16 cellular contexts compared by ENCODE assay signal in the genomic region with DNA sequence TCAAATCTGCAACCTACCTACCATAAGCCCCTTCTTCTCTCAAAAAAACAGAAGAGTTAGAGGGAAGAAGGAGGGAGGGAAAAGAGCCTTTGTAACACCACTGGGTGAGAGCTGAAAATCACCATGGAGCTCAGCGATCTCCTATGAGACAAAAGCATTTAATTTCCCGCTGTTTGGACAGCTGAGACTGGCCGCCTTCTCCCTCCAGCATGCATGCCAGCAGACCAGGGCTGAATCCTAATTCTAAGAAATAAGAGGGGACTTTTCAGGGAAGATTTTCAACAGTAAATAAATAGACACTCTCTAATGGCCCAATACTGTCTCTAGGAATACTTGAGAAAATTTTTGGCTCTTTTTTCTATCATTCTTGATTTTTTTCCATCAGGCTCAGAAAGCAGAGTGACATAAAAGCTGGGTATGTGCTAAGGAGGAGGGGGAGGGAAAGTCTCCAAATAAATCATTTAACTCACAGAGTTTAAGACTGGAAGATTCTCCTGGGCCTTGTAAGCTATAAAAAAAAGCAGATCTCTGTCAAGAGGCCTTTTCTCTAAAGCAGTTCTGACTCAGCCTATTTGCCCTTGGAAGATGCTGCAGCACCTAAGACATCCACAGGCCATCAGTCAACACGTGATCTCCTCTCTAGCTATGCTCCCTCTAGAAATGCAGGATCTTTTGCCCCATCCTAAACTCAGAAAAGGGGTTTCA.
"Had no signal": no experiment of that assay in that cellular context is flagged by ENCODE, and none has a peak within 500 bp of the region (broad histone marks: within the 10 kb centered on the region; RNA-seq: fewer than 3 reads in every experiment).

No MANE protein-coding gene starts in this region.

- H3K9me3 Mint-ChIP-seq: activated naive CD4-positive, alpha-beta T cell treated with anti-CD3 and anti-CD28 coated beads, Interleukin-2, amount 50 U/mL, for 24 hours; dendritic cell treated with granulocyte-macrophage colony-stimulating factor and Interleukin-4, amounts not matched to agents 40 ng/mL and 50 ng/mL, for 4 days had no signal

- H3K9me3 ChIP-seq: esophagus muscularis mucosa, lower lobe of right lung, tibial nerve had no signal

- H3K27me3 Mint-ChIP-seq: activated naive CD4-positive, alpha-beta T cell treated with anti-CD3 and anti-CD28 coated beads, Interleukin-2, amount 50 U/mL, for 24 hours had no signal

- H3K79me2 ChIP-seq: hepatocyte had no signal

- H3K27ac ChIP-seq: esophagus muscularis mucosa, hepatocyte, lower lobe of right lung, tibial nerve, WERI-Rb-1 had no signal

- H2AFZ ChIP-seq: hepatocyte had no signal

- H3K4me2 ChIP-seq: hepatocyte had no signal

- DNase-seq: activated CD4-positive, alpha-beta T cell treated with anti-CD3 and anti-CD28 coated beads for 1 hour; activated CD8-positive, alpha-beta memory T cell treated with anti-CD3 and anti-CD28 coated beads for 24 hours; activated CD8-positive, alpha-beta memory T cell treated with anti-CD3 and anti-CD28 coated beads, Interleukin-2, amount 50 U/mL, for 48 hours; activated effector memory CD4-positive, alpha-beta T cell treated with anti-CD3 and anti-CD28 coated beads, Interleukin-2, amount 50 U/mL, for 16 hours; activated T-cell treated with anti-CD3 and anti-CD28 coated beads, Interleukin-2, amount 50 U/mL, for 48 hours; effector memory CD4-positive, alpha-beta T cell; left colon; lower lobe of right lung; stimulated activated naive CD8-positive, alpha-beta T cell treated with anti-CD3 and anti-CD28 coated beads, Interleukin-15, Interleukin-2, amounts not matched to agents 100 U/mL and 50 U/mL, for 24 hours; SW 1271; WERI-Rb-1 had no signal

- H3K4me3 Mint-ChIP-seq: activated naive CD4-positive, alpha-beta T cell treated with anti-CD3 and anti-CD28 coated beads, Interleukin-2, amount 50 U/mL, for 24 hours; dendritic cell treated with granulocyte-macrophage colony-stimulating factor and Interleukin-4, amounts not matched to agents 40 ng/mL and 50 ng/mL, for 4 days had no signal

- H3K27ac Mint-ChIP-seq: activated naive CD4-positive, alpha-beta T cell treated with anti-CD3 and anti-CD28 coated beads, Interleukin-2, amount 50 U/mL, for 24 hours; dendritic cell treated with granulocyte-macrophage colony-stimulating factor and Interleukin-4, amounts not matched to agents 40 ng/mL and 50 ng/mL, for 4 days had no signal

- H3K4me1 ChIP-seq: lower lobe of right lung, tibial nerve had no signal

- H3K36me3 ChIP-seq: esophagus muscularis mucosa, lower lobe of right lung, tibial nerve, WERI-Rb-1 had no signal

- H3K4me3 ChIP-seq: esophagus muscularis mucosa, hepatocyte, lower lobe of right lung, tibial nerve had no signal

- H3K27me3 ChIP-seq: esophagus muscularis mucosa, hepatocyte, tibial nerve had no signal
